Comparison of ENCODE assay signal across 34 cellular contexts in genomic region chr17:73279704-73280103, GRCh38. TPM values are rescaled to one million over a fixed set of nuclear protein-coding genes. Genes with fewer than 3 reads are reported as not detected.
DNase-seq lines count a peak whose midpoint lies in the region; ATAC-seq and TF ChIP-seq lines count a peak whose summit lies in the region.
"Had no signal": no experiment of that assay in that cellular context is flagged by ENCODE, and none has a peak within 500 bp of the region (broad histone marks: within the 10 kb centered on the region; RNA-seq: fewer than 3 reads in every experiment).

No MANE protein-coding gene starts in this region.

- H3K56ac ChIP-seq in IMR-90 (ENCODE audit: extremely low read depth, insufficient read depth, low read length) = no peak overlapping the region

- H3K14ac ChIP-seq in IMR-90 (replicated peaks; ENCODE audit: low read depth, low read length) (no peak overlapping the region), mesenchymal stem cell (ENCODE audit: low read length in 2 of 2) (no peak overlapping the region)

- in situ Hi-C loops in IMR-90 (cut with MboI; ENCODE audit: low sequenced_read_pairs) = no loop called here

- H2BK120ac ChIP-seq in IMR-90 (ENCODE audit: low read depth, low read length) = no peak overlapping the region
- H2BK120ac ChIP-seq in mesenchymal stem cell (ENCODE audit: low read depth, low read length) = no peak overlapping the region

- H3K36me3 ChIP-seq in IMR-90 (ENCODE audit: control insufficient read depth, insufficient read depth, low read length) = peaks cover 19% of the 10 kb centered on the region
- peaks cover 33 to 36% of the 10 kb centered on the region in 2 experiments for H3K36me3 ChIP-seq in mesenchymal stem cell (ENCODE audit: control insufficient read depth in 1 of 2, insufficient read depth in 2 of 2, low read depth in 1 of 2, low read length in 2 of 2)
- peaks cover 9 to 36% (median 20%) of the 10 kb centered on the region in 4 donors for H3K36me3 ChIP-seq in stomach
- H3K36me3 ChIP-seq in BE2C = peaks cover 4% of the 10 kb centered on the region

- H3K79me1 ChIP-seq in IMR-90 (ENCODE audit: low read depth in 1 of 2, low read length in 2 of 2) (peaks cover 6 to 34% of the 10 kb centered on the region in 2 experiments), mesenchymal stem cell (replicated peaks; ENCODE audit: low read length, poor library complexity, severe bottlenecking) (peaks cover 28% of the 10 kb centered on the region)

- TF ChIP-seq EP300 in stomach (IDR thresholded peaks at IDR 0.05) = no peak

- H2BK15ac ChIP-seq in IMR-90 (ENCODE audit: low read depth, low read length) (no peak overlapping the region), mesenchymal stem cell (ENCODE audit: low read depth, poor library complexity, severe bottlenecking) (no peak overlapping the region)

- CTCF ChIA-PET in IMR-90 (lab: Yijun Ruan, JAX) = no interaction called here

- H2AK5ac ChIP-seq in IMR-90 (ENCODE audit: low read depth, low read length) (0 out of 2 replicates have a peak overlapping the region, but pooled peaks have one; percentile 46), mesenchymal stem cell (ENCODE audit: low read length, severe bottlenecking) (no peak overlapping the region)

- no peak overlapping the region for H3K23ac ChIP-seq in IMR-90 (ENCODE audit: low read depth, low read length)
- H3K23ac ChIP-seq in mesenchymal stem cell (ENCODE audit: low read length in 2 of 2) = no peak overlapping the region

- H4K20me1 ChIP-seq in IMR-90 (ENCODE audit: insufficient read depth, low read length) = peaks cover 14% of the 10 kb centered on the region

- no peaks in the 10 kb centered on the region; the same call in 1 of the 2 replicates for H3K9me1 ChIP-seq in IMR-90 (ENCODE audit: insufficient read depth, low read length)

- BruUV-seq in IMR-90 (replicated peaks; lab: Mats Ljungman, UMichigan) = no TSS peak

- H2BK12ac ChIP-seq in mesenchymal stem cell (ENCODE audit: low read length in 2 of 2) = peak overlapping the region in 1 of 2 experiments; percentile 24

- H3K27ac ChIP-seq in IMR-90 (ENCODE audit: insufficient read depth, low read length) (no peak overlapping the region), dorsolateral prefrontal cortex (peak overlapping the region in 33 of 59 donors; percentile 1 to 93 (median 68)), mesenchymal stem cell (ENCODE audit: low read length, poor library complexity, severe bottlenecking) (no peak overlapping the region), stomach (peak overlapping the region; percentile 33 to 90 (median 59))
- H3K27ac ChIP-seq: foreskin keratinocyte, PC-9 had no signal

- H4K5ac ChIP-seq in IMR-90 (ENCODE audit: low read depth, low read length) = no peak overlapping the region

- TF ChIP-seq CTCF in IMR-90 (conservative IDR thresholded peaks at IDR 0.05; ENCODE audit: low read depth, low read length) (no peak), dorsolateral prefrontal cortex (IDR thresholded peaks at IDR 0.05 in 54 of 56, conservative IDR thresholded peaks at IDR 0.05 in 2 of 56; ENCODE audit: low read depth in 1 of 56, partially characterized antibody in 56 of 56) (no peak), stomach (IDR thresholded peaks at IDR 0.05) (no peak), BE2C (IDR thresholded peaks at IDR 0.05; ENCODE audit: low read depth, low read length) (no peak)

- H3K4ac ChIP-seq in IMR-90 (ENCODE audit: low read depth, low read length) (no peak overlapping the region), mesenchymal stem cell (ENCODE audit: low read depth in 1 of 2, low read length in 2 of 2) (no peak overlapping the region)

- no peak for TF ChIP-seq POLR2A in IMR-90 (IDR thresholded peaks at IDR 0.05; ENCODE audit: low read depth, low read length)
- no peak for TF ChIP-seq POLR2A in stomach (IDR thresholded peaks at IDR 0.05)

- H4K91ac ChIP-seq in IMR-90 (ENCODE audit: insufficient read depth, low read depth, low read length) = no peak overlapping the region
- H4K91ac ChIP-seq in mesenchymal stem cell (ENCODE audit: low read length) = peak overlapping the region; percentile 65

- H3K9me3 ChIP-seq in IMR-90 (ENCODE audit: control insufficient read depth, insufficient read depth, low read length) (no peaks in the 10 kb centered on the region), mesenchymal stem cell (ENCODE audit: control insufficient read depth, low read length) (no peaks in the 10 kb centered on the region), stomach (no peaks in the 10 kb centered on the region), BE2C (no peaks in the 10 kb centered on the region)
- H3K9me3 ChIP-seq: colonic mucosa, thoracic aorta had no signal

- no peak for ATAC-seq in IMR-90 (ENCODE audit: low read depth)
- ATAC-seq in stimulated activated naive CD8-positive, alpha-beta T cell treated with anti-CD3 and anti-CD28 coated beads, Interleukin-15, Interleukin-2, amounts not matched to agents 100 U/mL and 50 U/mL, for 24 hours = no peak
- ATAC-seq: activated CD8-positive, alpha-beta memory T cell treated with anti-CD3 and anti-CD28 coated beads, Interleukin-2, amount 10 ng/mL, durations not matched to agents 7 days and 5 days; effector memory CD8-positive, alpha-beta T cell; stimulated activated naive B cell treated with anti-CD40 and anti-IgM and Interleukin-4, amounts not matched to agents 10 μg/mL and 1 μg/mL and 100 μg/mL, for 72 hours had no signal

- H3K4me2 ChIP-seq in IMR-90 (ENCODE audit: low read depth, low read length) = no peak overlapping the region
- H3K4me2 ChIP-seq in mesenchymal stem cell (ENCODE audit: low read length, poor library complexity, severe bottlenecking) = no peak overlapping the region
- H3K4me2 ChIP-seq: PC-9 had no signal

- H2AK9ac ChIP-seq in IMR-90 (replicated peaks; ENCODE audit: low read depth, low read length, poor library complexity) = peak overlapping the region; percentile 37

- H2BK5ac ChIP-seq in IMR-90 (ENCODE audit: low read depth, low read length, poor library complexity, severe bottlenecking) = no peak overlapping the region
- no peak overlapping the region for H2BK5ac ChIP-seq in mesenchymal stem cell (ENCODE audit: low read depth, low read length, poor library complexity, severe bottlenecking)

- H3K18ac ChIP-seq in IMR-90 (ENCODE audit: low read depth, low read length) (no peak overlapping the region), mesenchymal stem cell (ENCODE audit: low read depth in 1 of 2, low read length in 2 of 2) (no peak overlapping the region)

- H3K4me1 ChIP-seq in IMR-90 (ENCODE audit: control insufficient read depth, insufficient read depth, low read length) (peaks cover 7% of the 10 kb centered on the region; the same call in 1 of the 2 replicates), mesenchymal stem cell (ENCODE audit: control insufficient read depth, insufficient read depth, low read depth, low read length) (peaks cover 8% of the 10 kb centered on the region), stomach (peaks cover 30 to 66% (median 50%) of the 10 kb centered on the region in 4 donors), BE2C (peaks cover 17% of the 10 kb centered on the region)
- H3K4me1 ChIP-seq: foreskin keratinocyte had no signal

- H4K8ac ChIP-seq in IMR-90 (ENCODE audit: low read depth in 2 of 2, low read length in 2 of 2) (no peak overlapping the region), mesenchymal stem cell (ENCODE audit: low read length) (peak overlapping the region; percentile 13)

- DNase-seq in IMR-90 (no peak), dorsolateral prefrontal cortex (no peak), mesenchymal stem cell (no peak), stomach (no peak), NCI-H2171 treated with DMSO at 0.1 percent for 48 hours (lab: John Stamatoyannopoulos, UW) (no peak), BE2C (no peak), foreskin melanocyte (no peak)
- no peak for DNase-seq in stimulated activated naive CD8-positive, alpha-beta T cell treated with anti-CD3 and anti-CD28 coated beads, Interleukin-15, Interleukin-2, amounts not matched to agents 100 U/mL and 50 U/mL, for 24 hours
- DNase-seq: activated CD8-positive, alpha-beta memory T cell treated with anti-CD3 and anti-CD28 coated beads, Interleukin-2, amount 10 ng/mL, durations not matched to agents 7 days and 5 days; activated naive CD4-positive, alpha-beta T cell treated with anti-CD3 and anti-CD28 coated beads for 36 hours; amniotic stem cell; colonic mucosa; effector memory CD8-positive, alpha-beta T cell; foreskin keratinocyte; GOT3; hypothalamus; NCI-H1694; NCI-H524 treated with DMSO at 0.1 percent for 48 hours; PC-9; SIG-M5; stimulated activated CD4-positive, alpha-beta T cell treated with anti-CD3 and anti-CD28 coated beads, Interleukin-4, amount 100 ng/mL, for 4 hours; stimulated activated naive B cell treated with anti-CD40 and anti-IgM and Interleukin-4, amounts not matched to agents 10 μg/mL and 1 μg/mL and 100 μg/mL, for 72 hours; SW 1271; T-helper 9 cell had no signal

- H2BK20ac ChIP-seq in IMR-90 (ENCODE audit: low read depth, low read length) = no peak overlapping the region

- no peak overlapping the region for H2AFZ ChIP-seq in IMR-90 (replicated peaks; ENCODE audit: low read length, poor library complexity)
- H2AFZ ChIP-seq in mesenchymal stem cell (ENCODE audit: low read depth, low read length) = no peak overlapping the region
- H2AFZ ChIP-seq: PC-9 had no signal

- H3K4me3 ChIP-seq in IMR-90 (ENCODE audit: insufficient read depth, low read depth, low read length) (no peak overlapping the region), dorsolateral prefrontal cortex (no peak overlapping the region), mesenchymal stem cell (ENCODE audit: insufficient read depth in 1 of 2, low read depth in 1 of 2, low read length in 2 of 2) (no peak overlapping the region), stomach (no peak overlapping the region), BE2C (ENCODE audit: low read depth, low read length) (no peak overlapping the region)
- H3K4me3 ChIP-seq: colonic mucosa, PC-9, thoracic aorta had no signal

- no peak for TF ChIP-seq RAD21 in IMR-90 (IDR thresholded peaks at IDR 0.05; ENCODE audit: low read length)

- POLR2A ChIA-PET in IMR-90 (lab: Charles Lee; ENCODE audit: unreplicated experiment) = no interaction called here

- dilution Hi-C loops in IMR-90 (cut with HindIII; ENCODE audit: low sequenced_read_pairs, unreplicated experiment) = no loop called here

- intact Hi-C loops in IMR-90 (cut with micrococcal nuclease) (no loop called here), dorsolateral prefrontal cortex (cut with DNase I) (no loop called here), stomach (cut with DNase I; ENCODE audit: low total_unique reads) (no loop called here)

- H3K9ac ChIP-seq in IMR-90 (ENCODE audit: low read depth, low read length) (no peak overlapping the region), mesenchymal stem cell (ENCODE audit: low read length) (no peak overlapping the region)

- H3K27me3 ChIP-seq in IMR-90 (ENCODE audit: control insufficient read depth, insufficient read depth, low read length) (no peaks in the 10 kb centered on the region), dorsolateral prefrontal cortex (no peaks in the 10 kb centered on the region), mesenchymal stem cell (ENCODE audit: control insufficient read depth in 1 of 2, insufficient read depth in 1 of 2, low read length in 2 of 2) (no peaks in the 10 kb centered on the region), stomach (no peaks in the 10 kb centered on the region), BE2C (no peaks in the 10 kb centered on the region)
- H3K27me3 ChIP-seq: colonic mucosa, foreskin keratinocyte had no signal

- WGBS in IMR-90 (ENCODE audit: extremely low coverage in 2 of 2, insufficient read length in 1 of 2), 2 experiments = 83% methylated on average over 3 of the region's 7 CpGs; no CpG with 5 or more reads in 1 of the 2 experiments
- 95% methylated on average over 7 of the region's 7 CpGs for WGBS in mesenchymal stem cell
- WGBS in stomach, 5 donors = 62 to 83% (median 76%) methylated on average over 5 to 7 of the region's 7 CpGs

RNA-seq across cellular contexts. Expression of gene CPSF4L, which starts 18.0 kb away (rescaled TPM):
- total RNA-seq in IMR-90 (2012; rRNA removed) (not detected in 2 replicates), dorsolateral prefrontal cortex (1 to 10 TPM in 2 of 120 experiments, under 1 TPM in 7, not detected in 111; 0.46 to 1.6 (median 0.68) TPM), stomach (not detected)
- polyA plus RNA-seq in IMR-90 (2012; rRNA removed) (not detected in 2 replicates), stomach (not detected)
- polyA plus RNA-seq in IMR-90 (2012; cell fraction: cytosol; rRNA removed) = not detected in 2 replicates
- polyA plus RNA-seq in IMR-90 (2012; cell fraction: nucleus; rRNA removed; ENCODE audit: low replicate concordance) = not detected in 2 replicates
- not detected for polyA plus RNA-seq in mesenchymal stem cell (2013, experiment 1 of 2)
- polyA plus RNA-seq in mesenchymal stem cell (2013, experiment 2 of 2) = not detected
- not detected for polyA plus RNA-seq in BE2C (2012; ENCODE audit: insufficient read depth, insufficient read length, low read depth)
- total RNA-seq: A673; activated CD8-positive, alpha-beta memory T cell treated with anti-CD3 and anti-CD28 coated beads, Interleukin-2, amount 10 ng/mL, durations not matched to agents 7 days and 5 days; activated naive CD4-positive, alpha-beta T cell treated with anti-CD3 and anti-CD28 coated beads for 36 hours; activated T-helper 1 cell treated with anti-CD3 and anti-CD28 coated beads, Interleukin-12 subunit alpha, Interleukin-12 subunit beta, Interleukin-2, Interleukin-4 antibody, amounts not matched to agents 30 ng/mL and 10 ng/mL and 1 ng/mL, durations not matched to agents 14 hours and 24 hours and 36 hours; bronchial epithelial cell; colonic mucosa; foreskin keratinocyte; LHCN-M2; lower leg skin; mucosa of gallbladder; sciatic nerve; thoracic aorta had no signal
- polyA plus RNA-seq: esophagus, foreskin keratinocyte, neural cell had no signal

RNA-seq across cellular contexts. Expression of gene CDC42EP4, which starts 32.1 kb away (rescaled TPM):
- total RNA-seq in IMR-90 (2012; rRNA removed) (14.3 and 16.1 TPM in 2 replicates), dorsolateral prefrontal cortex (100 to 1,000 TPM in 13 of 120 experiments, 10 to 100 TPM in 107; 47.4 to 222 (median 76.7) TPM), stomach (10 to 100 TPM; 44.6 to 93.3 (median 68.9) TPM)
- polyA plus RNA-seq in IMR-90 (2012; rRNA removed) (25.6 and 25.8 TPM in 2 replicates), stomach (10 to 100 TPM; 23.2 to 38.3 (median 25.7) TPM)
- 15.5 and 25.9 TPM in 2 replicates for polyA plus RNA-seq in IMR-90 (2012; cell fraction: cytosol; rRNA removed)
- polyA plus RNA-seq in IMR-90 (2012; cell fraction: nucleus; rRNA removed; ENCODE audit: low replicate concordance) = 8.9 and 13.7 TPM in 2 replicates
- 26.3 TPM for polyA plus RNA-seq in mesenchymal stem cell (2013, experiment 1 of 2)
- polyA plus RNA-seq in mesenchymal stem cell (2013, experiment 2 of 2) = 26.1 TPM
- 63.5 TPM for polyA plus RNA-seq in BE2C (2012; ENCODE audit: insufficient read depth, insufficient read length, low read depth)

Comparison
In these comparisons a context has a peak if more than half of its experiments do, and no peak if none do; other contexts are left out.
1. H3K27ac ChIP-seq: peak in dorsolateral prefrontal cortex (33 of 59) and stomach (5 of 5); none in IMR-90 (single experiment) and mesenchymal stem cell (single experiment).